2 cellular contexts compared by ENCODE assay signal in genomic region chr7:104848386-104848990, GRCh38.
TF ChIP-seq lines count a peak whose summit lies in the region.

No MANE protein-coding gene starts in this region.

TF ChIP-seq in GM23338, 12 proteins besides CTCF, POLR2A, EP300 and RAD21:
- TF ChIP-seq ZNF331 (CRISPR knock-in tag; IDR thresholded peaks at IDR 0.05; ENCODE audit: low read depth), result no peak
TF ChIP-seq in GM23338: peak in this region for 0.

TF ChIP-seq in H1, 55 proteins besides CTCF, POLR2A, EP300 and RAD21:
- TF ChIP-seq JUND (IDR thresholded peaks at IDR 0.05; ENCODE audit: low read length) (no peak), RFX5 (IDR thresholded peaks at IDR 0.05; ENCODE audit: borderline replicate concordance, low read depth, low read length) (no peak), ASH2L (IDR thresholded peaks at IDR 0.05; ENCODE audit: low read length) (no peak), ATF3 (IDR thresholded peaks at IDR 0.05; ENCODE audit: insufficient read depth, low read depth, low read length) (no peak), KDM5A (IDR thresholded peaks at IDR 0.05; ENCODE audit: low read length) (no peak), HDAC6 (IDR thresholded peaks at IDR 0.05; ENCODE audit: low read depth, low read length) (no peak), SP4 (IDR thresholded peaks at IDR 0.05; ENCODE audit: low read length) (no peak), TAF7 (optimal IDR thresholded peaks at IDR 0.05; ENCODE audit: borderline replicate concordance, low read depth, low read length) (no peak), ZNF274 (IDR thresholded peaks at IDR 0.05; ENCODE audit: borderline replicate concordance, extremely low read depth, low read length) (no peak), TBP (IDR thresholded peaks at IDR 0.05; ENCODE audit: low read depth, low read length) (no peak), RXRA (IDR thresholded peaks at IDR 0.05; ENCODE audit: insufficient read depth, low read depth, low read length) (no peak), CHD1 (IDR thresholded peaks at IDR 0.05; ENCODE audit: low read depth, low read length) (no peak), SRF (IDR thresholded peaks at IDR 0.05; ENCODE audit: low read depth, low read length) (no peak), POLR2AphosphoS5 (IDR thresholded peaks at IDR 0.05; ENCODE audit: low read depth, low read length) (no peak), JUN (IDR thresholded peaks at IDR 0.05; ENCODE audit: low read depth, low read length) (no peak), FOSL1 (IDR thresholded peaks at IDR 0.05; ENCODE audit: insufficient read depth, low read depth, low read length) (no peak), SIRT6 (IDR thresholded peaks at IDR 0.05; ENCODE audit: low read length) (no peak), BRCA1 (IDR thresholded peaks at IDR 0.05; ENCODE audit: low read depth, low read length) (no peak), SP2 (IDR thresholded peaks at IDR 0.05; ENCODE audit: low read length) (no peak), CBX5 (IDR thresholded peaks at IDR 0.05; ENCODE audit: low read depth, low read length) (no peak)
